9 cellular contexts compared by ENCODE assay signal in the genomic region with DNA sequence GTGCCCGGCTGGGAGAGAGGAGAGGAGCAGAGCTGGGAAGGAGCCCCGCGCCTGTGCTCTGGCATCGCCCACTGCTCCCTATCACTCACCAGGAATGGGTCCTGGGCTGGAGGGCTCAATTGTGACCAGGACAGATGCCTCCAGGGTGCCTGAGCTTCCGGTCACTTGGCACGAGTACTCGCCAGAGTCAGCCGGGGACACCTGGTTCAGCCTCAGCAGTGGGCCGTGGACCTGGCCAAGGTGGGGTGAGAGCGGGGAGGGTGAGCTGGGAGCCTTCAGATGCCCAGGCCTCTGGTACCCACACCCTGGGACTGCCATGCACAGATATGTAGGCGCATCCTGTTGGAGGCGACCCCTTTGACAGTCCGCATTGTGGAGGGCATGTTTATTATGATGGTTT. TPM values are rescaled to one million over a fixed set of nuclear protein-coding genes. Genes with fewer than 3 reads are reported as not detected.
"Had no signal": no experiment of that assay in that cellular context is flagged by ENCODE, and none has a peak within 500 bp of the region (broad histone marks: within the 10 kb centered on the region; RNA-seq: fewer than 3 reads in every experiment).

No MANE protein-coding gene starts in this region.

- FAIRE-seq: HTR-8/SVneo had no signal

- H3K9me3 ChIP-seq: HAP-1 had no signal

- H3K4me3 ChIP-seq: GM23248, HAP-1 had no signal

- H3K9ac ChIP-seq: GM23248 had no signal

- H3K4me1 ChIP-seq: HAP-1 had no signal

- ATAC-seq: HCT116 had no signal

- H2AFZ ChIP-seq: GM23248 had no signal

- H3K27ac ChIP-seq: GM23248 had no signal

- DNase-seq: GM23248, GOT3, H7, IMR-90, KBM-7 had no signal

RNA-seq across cellular contexts. Expression of gene LDLRAD2, which starts 31.1 kb away (rescaled TPM):
- total RNA-seq: GM23248, H4, IMR-90 had no signal
